In the genomic region with DNA sequence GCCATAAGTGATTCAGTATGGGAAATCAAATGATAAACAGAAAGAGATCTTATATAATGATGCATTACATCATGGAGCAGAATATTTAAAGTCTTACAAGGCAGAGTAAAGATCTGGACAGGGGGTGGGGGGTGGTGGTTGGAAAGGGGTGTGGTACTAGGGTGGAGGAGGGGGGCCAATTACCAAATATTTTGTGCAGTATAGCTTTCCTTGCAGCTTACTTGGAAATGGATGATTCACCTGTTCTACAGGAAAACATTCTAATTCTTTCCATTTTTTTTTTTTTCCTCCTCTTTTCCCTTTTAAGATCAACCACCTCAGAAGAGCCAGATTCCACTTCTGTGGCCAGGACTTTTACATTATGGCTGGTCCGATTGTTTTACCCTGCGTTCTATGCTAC, we compare ENCODE assay signal across 1 cellular context.
TF ChIP-seq lines count a peak whose summit lies in the region.

No MANE protein-coding gene starts in this region.

TF ChIP-seq in neural cell, 6 proteins besides CTCF, POLR2A, EP300 and RAD21:
- TF ChIP-seq, protein P1, sequence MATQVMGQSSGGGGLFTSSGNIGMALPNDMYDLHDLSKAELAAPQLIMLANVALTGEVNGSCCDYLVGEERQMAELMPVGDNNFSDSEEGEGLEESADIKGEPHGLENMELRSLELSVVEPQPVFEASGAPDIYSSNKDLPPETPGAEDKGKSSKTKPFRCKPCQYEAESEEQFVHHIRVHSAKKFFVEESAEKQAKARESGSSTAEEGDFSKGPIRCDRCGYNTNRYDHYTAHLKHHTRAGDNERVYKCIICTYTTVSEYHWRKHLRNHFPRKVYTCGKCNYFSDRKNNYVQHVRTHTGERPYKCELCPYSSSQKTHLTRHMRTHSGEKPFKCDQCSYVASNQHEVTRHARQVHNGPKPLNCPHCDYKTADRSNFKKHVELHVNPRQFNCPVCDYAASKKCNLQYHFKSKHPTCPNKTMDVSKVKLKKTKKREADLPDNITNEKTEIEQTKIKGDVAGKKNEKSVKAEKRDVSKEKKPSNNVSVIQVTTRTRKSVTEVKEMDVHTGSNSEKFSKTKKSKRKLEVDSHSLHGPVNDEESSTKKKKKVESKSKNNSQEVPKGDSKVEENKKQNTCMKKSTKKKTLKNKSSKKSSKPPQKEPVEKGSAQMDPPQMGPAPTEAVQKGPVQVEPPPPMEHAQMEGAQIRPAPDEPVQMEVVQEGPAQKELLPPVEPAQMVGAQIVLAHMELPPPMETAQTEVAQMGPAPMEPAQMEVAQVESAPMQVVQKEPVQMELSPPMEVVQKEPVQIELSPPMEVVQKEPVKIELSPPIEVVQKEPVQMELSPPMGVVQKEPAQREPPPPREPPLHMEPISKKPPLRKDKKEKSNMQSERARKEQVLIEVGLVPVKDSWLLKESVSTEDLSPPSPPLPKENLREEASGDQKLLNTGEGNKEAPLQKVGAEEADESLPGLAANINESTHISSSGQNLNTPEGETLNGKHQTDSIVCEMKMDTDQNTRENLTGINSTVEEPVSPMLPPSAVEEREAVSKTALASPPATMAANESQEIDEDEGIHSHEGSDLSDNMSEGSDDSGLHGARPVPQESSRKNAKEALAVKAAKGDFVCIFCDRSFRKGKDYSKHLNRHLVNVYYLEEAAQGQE (IDR thresholded peaks at IDR 0.05; ENCODE audit: borderline replicate concordance): no peak
- TF ChIP-seq TAF1 (IDR thresholded peaks at IDR 0.05; ENCODE audit: low read depth) (no peak), MXI1 (conservative IDR thresholded peaks at IDR 0.05; ENCODE audit: poor library complexity, severe bottlenecking) (no peak), EZH2 (IDR thresholded peaks at IDR 0.05; ENCODE audit: borderline replicate concordance, insufficient read depth, low read length, poor library complexity, severe bottlenecking) (no peak), POLR2AphosphoS5 (IDR thresholded peaks at IDR 0.05) (no peak), SMC3 (conservative IDR thresholded peaks at IDR 0.05; ENCODE audit: poor library complexity) (no peak)
